In the genomic region with DNA sequence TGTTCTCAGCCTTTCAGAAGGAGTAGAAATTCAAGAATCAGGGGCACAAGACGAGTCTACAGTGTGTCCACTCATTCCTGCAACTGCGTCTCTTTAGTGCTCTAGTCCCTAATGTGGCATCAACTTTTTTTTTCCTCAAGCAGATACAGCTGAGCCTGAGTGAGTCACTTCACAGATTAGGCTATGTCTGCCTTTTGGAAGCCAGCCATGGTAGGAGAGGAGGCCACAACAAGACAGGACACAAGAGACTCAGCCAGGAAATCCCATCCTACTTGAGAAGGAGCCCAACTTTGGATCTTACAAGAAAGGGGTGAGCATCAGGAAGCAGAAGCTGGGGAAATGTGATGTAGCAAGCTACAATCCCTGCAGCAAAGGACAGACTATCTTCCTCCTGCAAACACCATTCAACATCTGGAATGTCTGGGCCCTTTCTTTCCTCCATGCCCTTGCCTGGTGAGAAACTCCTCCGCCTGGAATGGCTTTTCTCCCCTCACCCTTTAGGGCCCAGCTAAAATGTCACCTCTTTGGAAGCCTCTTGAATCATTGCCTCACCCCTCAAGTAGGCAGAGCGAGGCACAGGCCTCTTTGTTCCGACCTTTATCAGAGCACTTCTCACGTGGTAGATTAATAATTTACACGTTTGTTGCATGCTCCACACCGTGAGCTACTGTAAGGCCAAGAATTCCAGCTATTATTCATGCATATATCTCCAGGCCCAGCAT, we compare ENCODE assay signal across 13 cellular contexts.
DNase-seq lines count a peak whose midpoint lies in the region; ATAC-seq, FAIRE-seq and TF ChIP-seq lines count a peak whose summit lies in the region.
"Had no signal": no experiment of that assay in that cellular context is flagged by ENCODE, and none has a peak within 500 bp of the region (broad histone marks: within the 10 kb centered on the region; RNA-seq: fewer than 3 reads in every experiment).

No MANE protein-coding gene starts in this region.

- no peak for ATAC-seq in GM19324 (IDR thresholded peaks at IDR 0.05; ENCODE audit: low FRiP score, unreplicated experiment)

- peak; percentile 43 for FAIRE-seq in RCC 7860 (lab: Jason Lieb, UNC)

- H3K9ac ChIP-seq in neural progenitor cell: no peak overlapping the region

- H3K4me3 ChIP-seq in fibroblast of pulmonary artery (replicated peaks; ENCODE audit: low read depth, low read length) (no peak overlapping the region), neural progenitor cell (no peak overlapping the region)
- H3K4me3 ChIP-seq: skin epidermis had no signal

- no peaks in the 10 kb centered on the region for H3K79me2 ChIP-seq in neural progenitor cell (ENCODE audit: low read depth)

- H3K9me3 ChIP-seq in neural progenitor cell (ENCODE audit: low read depth): no peaks in the 10 kb centered on the region
- H3K9me3 ChIP-seq: Caco-2 had no signal

- H3K27ac Mint-ChIP-seq in neural progenitor cell: peak overlapping the region; percentile 42

- H2AFZ ChIP-seq in neural progenitor cell (replicated peaks): no peak overlapping the region

- no peaks in the 10 kb centered on the region for H3K27me3 ChIP-seq in neural progenitor cell

- peaks cover 3% of the 10 kb centered on the region for H3K9me3 Mint-ChIP-seq in neural progenitor cell

- no peak overlapping the region for H3K4me3 Mint-ChIP-seq in neural progenitor cell

- peaks cover 2% of the 10 kb centered on the region for H3K4me1 Mint-ChIP-seq in neural progenitor cell

- H3K27me3 Mint-ChIP-seq in neural progenitor cell (ENCODE audit: insufficient read depth, low read depth): peaks cover 6% of the 10 kb centered on the region

- peaks cover 27% of the 10 kb centered on the region for H3K36me3 Mint-ChIP-seq in neural progenitor cell

- TF ChIP-seq CTCF in fibroblast of pulmonary artery (IDR thresholded peaks at IDR 0.05; ENCODE audit: low read length, missing control alignments) (no peak), neural progenitor cell (IDR thresholded peaks at IDR 0.05) (no peak)

- no peaks in the 10 kb centered on the region for H3F3A ChIP-seq in neural progenitor cell (ENCODE audit: low read depth)

- H3K4me1 ChIP-seq in neural progenitor cell: no peaks in the 10 kb centered on the region

- H3K4me2 ChIP-seq in neural progenitor cell: no peak overlapping the region

- H3K36me3 ChIP-seq in neural progenitor cell: no peaks in the 10 kb centered on the region

- DNase-seq in AG20443 (ENCODE audit: low spot score) (peak; percentile 86), RCC 7860 (ENCODE audit: low spot score) (peak; percentile 48), fibroblast of pulmonary artery (ENCODE audit: low read depth) (peak; percentile 84), neural progenitor cell (ENCODE audit: low spot score) (no peak), NCI-H2081 (lab: John Stamatoyannopoulos, UW) (no peak), T-helper 1 cell (no peak)
- no peak for DNase-seq in activated CD4-positive, alpha-beta T cell treated with anti-CD3 and anti-CD28 coated beads, Interleukin-2, amount 50 U/mL, for 1 hour
- DNase-seq: activated T-cell treated with anti-CD3 and anti-CD28 coated beads, Interleukin-2, amount 50 U/mL, for 1 hour; glutamatergic neuron; trophoblast cell had no signal

- H3K27ac ChIP-seq in neural progenitor cell: no peak overlapping the region
- H3K27ac ChIP-seq: skin epidermis had no signal

- H4K20me1 ChIP-seq in neural progenitor cell (ENCODE audit: low read depth): no peaks in the 10 kb centered on the region

Comparison
In these comparisons a context has a peak if more than half of its experiments do, and no peak if none do; other contexts are left out.
1. DNase-seq: peak in AG20443 (single experiment), RCC 7860 (single experiment) and fibroblast of pulmonary artery (single experiment); none in neural progenitor cell (single experiment), NCI-H2081 (0 of 2), T-helper 1 cell (0 of 5) and activated CD4-positive, alpha-beta T cell treated with anti-CD3 and anti-CD28 coated beads, Interleukin-2, amount 50 U/mL, for 1 hour (single experiment).